ENCODE assay signal across 8 cellular contexts in the genomic region with DNA sequence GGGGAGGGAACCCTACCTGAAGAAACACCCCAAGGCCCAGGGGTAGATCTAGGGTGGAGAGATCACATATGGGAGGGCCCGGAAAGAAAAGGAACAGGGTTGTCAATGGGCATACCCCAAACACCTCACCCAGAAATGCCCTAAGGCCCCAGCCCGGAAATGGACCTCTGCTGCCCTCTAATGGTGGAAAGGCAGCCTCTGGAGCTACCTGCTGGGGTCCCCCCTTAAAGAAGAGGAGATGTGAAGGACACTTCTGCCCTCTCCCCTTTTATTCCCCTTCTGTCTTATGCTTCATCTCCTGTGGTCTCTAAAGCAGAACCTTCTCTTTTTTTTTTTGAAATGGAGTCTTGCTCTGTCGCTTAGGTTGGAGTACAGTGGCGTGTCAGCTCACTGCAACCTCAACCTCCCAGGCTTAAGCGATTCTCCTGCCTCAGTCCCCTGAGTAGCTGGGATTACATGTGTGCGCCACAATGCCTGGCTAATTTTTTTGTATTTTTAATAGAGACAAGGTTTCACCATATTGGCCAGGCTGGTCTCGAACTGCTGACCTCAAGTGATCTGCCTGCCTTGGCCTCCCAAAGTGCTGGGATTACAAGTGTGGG. TPM values are rescaled to one million over a fixed set of nuclear protein-coding genes. Genes with fewer than 3 reads are reported as not detected.
DNase-seq lines count a peak whose midpoint lies in the region; ATAC-seq and TF ChIP-seq lines count a peak whose summit lies in the region.

No MANE protein-coding gene starts in this region.

- H3K27me3 Mint-ChIP-seq in activated T-cell treated with anti-CD3 and anti-CD28 coated beads, Interleukin-2, amount 50 U/mL, for 24 hours, result no peaks in the 10 kb centered on the region
- peaks cover 8% of the 10 kb centered on the region for H3K27me3 Mint-ChIP-seq in neural progenitor cell (ENCODE audit: insufficient read depth, low read depth)

- no peaks in the 10 kb centered on the region for H3K79me2 ChIP-seq in OCI-LY1 (ENCODE audit: insufficient read depth, low read length)
- no peaks in the 10 kb centered on the region for H3K79me2 ChIP-seq in fibroblast of lung (ENCODE audit: control insufficient read depth, insufficient read depth, low read length)
- H3K79me2 ChIP-seq in neural progenitor cell (ENCODE audit: low read depth), result no peaks in the 10 kb centered on the region

- no peak overlapping the region for H2AFZ ChIP-seq in OCI-LY1 (ENCODE audit: low read length)
- no peak overlapping the region for H2AFZ ChIP-seq in fibroblast of lung (ENCODE audit: low read length)
- no peak overlapping the region for H2AFZ ChIP-seq in neural progenitor cell (replicated peaks)

- no peak for TF ChIP-seq EP300 in suprapubic skin (IDR thresholded peaks at IDR 0.05)

- no peaks in the 10 kb centered on the region for H3K9me3 ChIP-seq in OCI-LY1 (ENCODE audit: low read length)
- H3K9me3 ChIP-seq in fibroblast of lung (ENCODE audit: control insufficient read depth, insufficient read depth, low read depth, low read length), result no peaks in the 10 kb centered on the region
- no peaks in the 10 kb centered on the region for H3K9me3 ChIP-seq in neural progenitor cell (ENCODE audit: low read depth)
- H3K9me3 ChIP-seq in suprapubic skin, result no peaks in the 10 kb centered on the region

- no peak overlapping the region for H3K27ac Mint-ChIP-seq in activated T-cell treated with anti-CD3 and anti-CD28 coated beads, Interleukin-2, amount 50 U/mL, for 24 hours
- H3K27ac Mint-ChIP-seq in neural progenitor cell, result no peak overlapping the region

- H3K4me2 ChIP-seq in OCI-LY1 (ENCODE audit: low read length), result no peak overlapping the region
- no peak overlapping the region for H3K4me2 ChIP-seq in fibroblast of lung (ENCODE audit: extremely low read depth, insufficient read depth, low read length)
- no peak overlapping the region for H3K4me2 ChIP-seq in neural progenitor cell

- H4K20me1 ChIP-seq in OCI-LY1 (ENCODE audit: insufficient read depth, low read length) (no peaks in the 10 kb centered on the region), fibroblast of lung (ENCODE audit: control insufficient read depth, extremely low read depth, insufficient read depth, low read length) (no peaks in the 10 kb centered on the region), neural progenitor cell (ENCODE audit: low read depth) (no peaks in the 10 kb centered on the region)

- H3K36me3 Mint-ChIP-seq in activated T-cell treated with anti-CD3 and anti-CD28 coated beads, Interleukin-2, amount 50 U/mL, for 24 hours (ENCODE audit: low read depth), result no peaks in the 10 kb centered on the region
- no peaks in the 10 kb centered on the region for H3K36me3 Mint-ChIP-seq in neural progenitor cell

- H3K9ac ChIP-seq in OCI-LY1 (ENCODE audit: low read length), result no peak overlapping the region
- no peak overlapping the region for H3K9ac ChIP-seq in fibroblast of lung (ENCODE audit: insufficient read depth, low read length)
- H3K9ac ChIP-seq in neural progenitor cell, result no peak overlapping the region

- TF ChIP-seq POLR2A in suprapubic skin (IDR thresholded peaks at IDR 0.05), result no peak

- no peaks in the 10 kb centered on the region for H3K9me2 ChIP-seq in OCI-LY1 (ENCODE audit: low read depth, low read length)

- H3K9me3 Mint-ChIP-seq in activated T-cell treated with anti-CD3 and anti-CD28 coated beads, Interleukin-2, amount 50 U/mL, for 24 hours, result no peaks in the 10 kb centered on the region
- no peaks in the 10 kb centered on the region for H3K9me3 Mint-ChIP-seq in neural progenitor cell

- peak overlapping the region; percentile 4 for H3K27ac ChIP-seq in OCI-LY1 (ENCODE audit: low read depth, low read length, poor library complexity, severe bottlenecking)
- H3K27ac ChIP-seq in fibroblast of lung (ENCODE audit: insufficient read depth, low read length), result no peak overlapping the region
- no peak overlapping the region for H3K27ac ChIP-seq in neural progenitor cell
- H3K27ac ChIP-seq in suprapubic skin, result no peak overlapping the region

- TF ChIP-seq CTCF in OCI-LY1 (IDR thresholded peaks at IDR 0.05; ENCODE audit: low read length) (peak; percentile 97), fibroblast of lung (conservative IDR thresholded peaks at IDR 0.05 in 1 of 2, IDR thresholded peaks at IDR 0.05 in 1 of 2; ENCODE audit: low read depth in 1 of 2, low read length in 2 of 2) (peak; percentile 92), neural progenitor cell (IDR thresholded peaks at IDR 0.05) (peak; percentile 93), suprapubic skin (IDR thresholded peaks at IDR 0.05) (peak; percentile 82 to 88)

- H3K36me3 ChIP-seq in OCI-LY1 (ENCODE audit: insufficient read depth, low read length) (no peaks in the 10 kb centered on the region), fibroblast of lung (ENCODE audit: control insufficient read depth, insufficient read depth, low read length) (no peaks in the 10 kb centered on the region), neural progenitor cell (no peaks in the 10 kb centered on the region), suprapubic skin (no peaks in the 10 kb centered on the region)

- no peak for ATAC-seq in GM18868 (IDR thresholded peaks at IDR 0.05; ENCODE audit: unreplicated experiment)

- no peak overlapping the region for H3K4me3 Mint-ChIP-seq in activated T-cell treated with anti-CD3 and anti-CD28 coated beads, Interleukin-2, amount 50 U/mL, for 24 hours
- no peak overlapping the region for H3K4me3 Mint-ChIP-seq in neural progenitor cell

- H3K27me3 ChIP-seq in OCI-LY1 (ENCODE audit: insufficient read depth, low read length), result no peaks in the 10 kb centered on the region
- no peaks in the 10 kb centered on the region for H3K27me3 ChIP-seq in fibroblast of lung (ENCODE audit: control insufficient read depth, insufficient read depth, low read length)
- H3K27me3 ChIP-seq in neural progenitor cell, result no peaks in the 10 kb centered on the region
- H3K27me3 ChIP-seq in suprapubic skin, result no peaks in the 10 kb centered on the region

- no peak overlapping the region for H3K4me3 ChIP-seq in OCI-LY1 (ENCODE audit: low read depth, low read length, poor library complexity, severe bottlenecking)
- H3K4me3 ChIP-seq in fibroblast of lung (replicated peaks in 1 of 4; ENCODE audit: control extremely low read depth in 1 of 4, insufficient read depth in 1 of 4, low read depth in 3 of 4, low read length in 4 of 4), result no peak overlapping the region
- H3K4me3 ChIP-seq in neural progenitor cell, result no peak overlapping the region
- H3K4me3 ChIP-seq in suprapubic skin, result no peak overlapping the region

- H3F3A ChIP-seq in OCI-LY1 (ENCODE audit: insufficient read depth, low read length), result peaks cover 4% of the 10 kb centered on the region; the same call in 1 of the 2 replicates
- peaks cover 66% of the 10 kb centered on the region for H3F3A ChIP-seq in neural progenitor cell (ENCODE audit: low read depth)

- peaks cover 53% of the 10 kb centered on the region for H3K4me1 Mint-ChIP-seq in activated T-cell treated with anti-CD3 and anti-CD28 coated beads, Interleukin-2, amount 50 U/mL, for 24 hours (ENCODE audit: low read depth)
- peaks cover 69% of the 10 kb centered on the region for H3K4me1 Mint-ChIP-seq in neural progenitor cell

- WGBS in suprapubic skin, result 62% methylated on average over 7 of the region's 7 CpGs

- H3K4me1 ChIP-seq in OCI-LY1 (ENCODE audit: insufficient read depth, low read length, severe bottlenecking) (peaks cover 32% of the 10 kb centered on the region), fibroblast of lung (ENCODE audit: control insufficient read depth, extremely low read depth, insufficient read depth, low read length) (peaks cover 7% of the 10 kb centered on the region), neural progenitor cell (peaks cover 45% of the 10 kb centered on the region), suprapubic skin (peaks cover 57% of the 10 kb centered on the region)

- DNase-seq in C1 segment of cervical spinal cord (lab: John Stamatoyannopoulos, UW), result peak in 11 of 14 donors; percentile 16 to 75 (median 55)
- peak; percentile 21 for DNase-seq in HCEC 1CT
- DNase-seq in activated T-cell treated with anti-CD3 and anti-CD28 coated beads, Interleukin-2, amount 50 U/mL, for 24 hours, result peak; percentile 88
- peak; percentile 25 to 67 for DNase-seq in fibroblast of lung (ENCODE audit: low read depth in 2 of 2)
- peak; percentile 79 for DNase-seq in neural progenitor cell (ENCODE audit: low spot score)
- DNase-seq in suprapubic skin (ENCODE audit: low spot score in 2 of 2), result peak; percentile 88 to 89

RNA-seq across cellular contexts. Expression of gene ARMC12, which starts 0.4 kb away (rescaled TPM):
- 0.50 and 1.0 TPM in 2 replicates for total RNA-seq in fibroblast of lung
- 0.17 and 0.18 TPM in 2 replicates for polyA plus RNA-seq in fibroblast of lung
- 0.23 and 0.48 TPM in 2 replicates for polyA plus RNA-seq in fibroblast of lung (2012)
- polyA minus RNA-seq in fibroblast of lung (ENCODE audit: low replicate concordance), result not detected in 2 replicates
- 1.0 and 1.9 TPM in 2 replicates for total RNA-seq in neural progenitor cell (ENCODE audit: low replicate concordance)
- total RNA-seq in suprapubic skin, result 1 to 10 TPM in 1 of 4 donors, under 1 TPM in 2, not detected in 1; 0.53 to 1.2 (median 0.55) TPM

RNA-seq across cellular contexts. Expression of gene CLPSL2, which starts 40.0 kb away (rescaled TPM):
- not detected in 2 replicates for total RNA-seq in fibroblast of lung
- not detected in 2 replicates for polyA plus RNA-seq in fibroblast of lung
- not detected in 2 replicates for polyA plus RNA-seq in fibroblast of lung (2012)
- polyA minus RNA-seq in fibroblast of lung (ENCODE audit: low replicate concordance), result not detected in 2 replicates
- 1.4 TPM in 1 of 2 replicates, not detected in the other for total RNA-seq in neural progenitor cell (ENCODE audit: low replicate concordance)
- not detected for total RNA-seq in suprapubic skin

RNA-seq across cellular contexts. Expression of gene CLPSL1, which starts 44.4 kb away (rescaled TPM):
- not detected in 2 replicates for total RNA-seq in fibroblast of lung
- not detected in 2 replicates for polyA plus RNA-seq in fibroblast of lung
- polyA plus RNA-seq in fibroblast of lung (2012), result not detected in 2 replicates
- not detected in 2 replicates for polyA minus RNA-seq in fibroblast of lung (ENCODE audit: low replicate concordance)
- total RNA-seq in neural progenitor cell (ENCODE audit: low replicate concordance), result not detected in 2 replicates
- total RNA-seq in suprapubic skin, result not detected

RNA-seq across cellular contexts. Expression of gene FKBP5, which starts 47.7 kb away (rescaled TPM):
- total RNA-seq in fibroblast of lung (13.4 and 16.3 TPM in 2 replicates), neural progenitor cell (ENCODE audit: low replicate concordance) (19.8 and 20.9 TPM in 2 replicates), suprapubic skin (100 to 1,000 TPM; 198 to 321 (median 244) TPM)
- 10.9 and 13.1 TPM in 2 replicates for polyA plus RNA-seq in fibroblast of lung
- 11.5 and 14.3 TPM in 2 replicates for polyA plus RNA-seq in fibroblast of lung (2012)
- 0.94 and 2.5 TPM in 2 replicates for polyA minus RNA-seq in fibroblast of lung (ENCODE audit: low replicate concordance)

Comparison
In these comparisons a context has a peak if more than half of its experiments do, and no peak if none do; other contexts are left out.
1. DNase-seq: peak in every context shown above with its lines; median percentile 88 in suprapubic skin; 88 in activated T-cell treated with anti-CD3 and anti-CD28 coated beads, Interleukin-2, amount 50 U/mL, for 24 hours; 79 in neural progenitor cell; 55 in C1 segment of cervical spinal cord; 46 in fibroblast of lung; 21 in HCEC 1CT.